In the genomic region with DNA sequence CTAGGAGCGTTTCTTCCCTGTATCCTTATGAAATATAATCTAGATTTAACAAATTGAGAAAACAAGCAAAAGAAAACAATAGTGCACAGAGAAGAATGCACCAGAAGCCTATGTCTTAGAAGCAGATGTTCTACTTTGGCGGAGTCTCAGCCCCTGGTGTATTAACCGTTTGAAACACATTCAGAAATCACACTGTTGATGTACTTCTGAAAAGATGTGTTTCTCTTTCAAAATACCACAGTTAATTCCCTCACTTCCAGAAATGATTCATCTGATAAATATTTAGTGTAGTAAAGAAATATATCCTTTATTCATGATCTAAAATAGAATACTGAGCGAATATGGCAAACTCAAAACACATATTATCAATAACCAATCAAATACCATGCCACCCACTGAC, we compare ENCODE assay signal across 14 cellular contexts.
A peak's percentile ranks its signal among the peaks of the same experiment; 100 is the strongest.
DNase-seq lines count a peak whose midpoint lies in the region; ATAC-seq and TF ChIP-seq lines count a peak whose summit lies in the region.
"Had no signal": no experiment of that assay in that cellular context is flagged by ENCODE, and none has a peak within 500 bp of the region (broad histone marks: within the 10 kb centered on the region; RNA-seq: fewer than 3 reads in every experiment).

No MANE protein-coding gene starts in this region.

- H3K4me2 ChIP-seq in mesenchymal stem cell (ENCODE audit: low read length, poor library complexity, severe bottlenecking): no peak overlapping the region

- intact Hi-C loops in Right ventricle myocardium superior (cut with DNase I): no loop called here
- intact Hi-C loops in right cardiac atrium (cut with DNase I): no loop called here
- intact Hi-C loops in vagina (cut with DNase I): no loop called here
- intact Hi-C loops in activated naive CD4-positive, alpha-beta T cell treated with anti-CD3 and anti-CD28 coated beads for 36 hours (cut with micrococcal nuclease): no loop called here

- peaks cover 4% of the 10 kb centered on the region for H3K9me3 Mint-ChIP-seq in activated naive CD4-positive, alpha-beta T cell treated with anti-CD3 and anti-CD28 coated beads for 36 hours

- no peak overlapping the region for H3K18ac ChIP-seq in mesenchymal stem cell (ENCODE audit: low read depth in 1 of 2, low read length in 2 of 2)

- peaks cover 64% of the 10 kb centered on the region for H3K4me1 Mint-ChIP-seq in activated naive CD4-positive, alpha-beta T cell treated with anti-CD3 and anti-CD28 coated beads for 36 hours (ENCODE audit: low read depth)

- H2BK5ac ChIP-seq in mesenchymal stem cell (ENCODE audit: low read depth, low read length, poor library complexity, severe bottlenecking): no peak overlapping the region

- H3K9me3 ChIP-seq in right cardiac atrium (ENCODE audit: control insufficient read depth, low read length): no peaks in the 10 kb centered on the region
- H3K9me3 ChIP-seq in mesenchymal stem cell (ENCODE audit: control insufficient read depth, low read length): no peaks in the 10 kb centered on the region
- no peaks in the 10 kb centered on the region for H3K9me3 ChIP-seq in vagina

- H3K79me1 ChIP-seq in mesenchymal stem cell (replicated peaks; ENCODE audit: low read length, poor library complexity, severe bottlenecking): peaks cover 16% of the 10 kb centered on the region

- peak overlapping the region; percentile 84 for H3K9ac ChIP-seq in mesenchymal stem cell (ENCODE audit: low read length)

- H3K36me3 ChIP-seq in mesenchymal stem cell (ENCODE audit: control insufficient read depth in 1 of 2, insufficient read depth in 2 of 2, low read depth in 1 of 2, low read length in 2 of 2): no peaks in the 10 kb centered on the region
- no peaks in the 10 kb centered on the region for H3K36me3 ChIP-seq in vagina
- H3K36me3 ChIP-seq: BE2C had no signal

- ATAC-seq in Right ventricle myocardium superior (ENCODE audit: poor library complexity): peak; percentile 35
- no peak for ATAC-seq in right cardiac atrium

- H3K27ac ChIP-seq in right cardiac atrium (ENCODE audit: low read length) (no peak overlapping the region), mesenchymal stem cell (ENCODE audit: low read length, poor library complexity, severe bottlenecking) (no peak overlapping the region), vagina (peak overlapping the region; percentile 78)

- no peak overlapping the region for H3K14ac ChIP-seq in mesenchymal stem cell (ENCODE audit: low read length in 2 of 2)

- POLR2A ChIA-PET in HEK293T (lab: Yijun Ruan, JAX): no interaction called here

- no peak overlapping the region for H2AFZ ChIP-seq in mesenchymal stem cell (ENCODE audit: low read depth, low read length)

- H3K4me3 ChIP-seq in right cardiac atrium (ENCODE audit: low read length) (no peak overlapping the region), choroid plexus epithelial cell (ENCODE audit: low read depth, low read length) (no peak overlapping the region), mesenchymal stem cell (ENCODE audit: insufficient read depth in 1 of 2, low read depth in 1 of 2, low read length in 2 of 2) (peak overlapping the region in 1 of 2 experiments; percentile 34), vagina (no peak overlapping the region)

- TF ChIP-seq CTCF in choroid plexus epithelial cell (conservative IDR thresholded peaks at IDR 0.05; ENCODE audit: low read depth, low read length): no peak
- TF ChIP-seq CTCF in vagina (IDR thresholded peaks at IDR 0.05): no peak

- no peak for TF ChIP-seq POLR2A in vagina (IDR thresholded peaks at IDR 0.05)

- H4K8ac ChIP-seq in mesenchymal stem cell (ENCODE audit: low read length): no peak overlapping the region

- no peak overlapping the region for H2BK120ac ChIP-seq in mesenchymal stem cell (ENCODE audit: low read depth, low read length)

- no peak overlapping the region for H2BK12ac ChIP-seq in mesenchymal stem cell (ENCODE audit: low read length in 2 of 2)

- DNase-seq in Right ventricle myocardium superior: no peak
- DNase-seq in right cardiac atrium: no peak
- peak; percentile 89 for DNase-seq in choroid plexus epithelial cell (ENCODE audit: low read depth)
- DNase-seq in mesenchymal stem cell: peak; percentile 50
- no peak for DNase-seq in vagina (ENCODE audit: extremely low spot score in 2 of 2)
- DNase-seq in activated naive CD4-positive, alpha-beta T cell treated with anti-CD3 and anti-CD28 coated beads for 36 hours: no peak
- no peak for DNase-seq in HEK293T (ENCODE audit: extremely low spot score)
- no peak for DNase-seq in hypothalamus (lab: John Stamatoyannopoulos, UW)
- DNase-seq: activated CD4-positive, CD25-positive, alpha-beta regulatory T cell treated with anti-CD3 and anti-CD28 coated beads, Interleukin-2, amount 50 U/mL, for 72 hours; activated effector memory CD4-positive, alpha-beta T cell treated with Interleukin-2 at 50 U/mL for 16 hours; BE2C; effector CD4-positive, alpha-beta T cell; NCI-H1048; stimulated activated naive CD4-positive, alpha-beta T cell had no signal

- H2AK5ac ChIP-seq in mesenchymal stem cell (ENCODE audit: low read length, severe bottlenecking): no peak overlapping the region

- no peak overlapping the region for H4K91ac ChIP-seq in mesenchymal stem cell (ENCODE audit: low read length)

- WGBS in right cardiac atrium: 58% methylated on average over 4 of the region's 4 CpGs
- 50% methylated on average over 1 of the region's 4 CpGs for WGBS in mesenchymal stem cell

- H3K4me3 Mint-ChIP-seq in activated naive CD4-positive, alpha-beta T cell treated with anti-CD3 and anti-CD28 coated beads for 36 hours: no peak overlapping the region

- H3K27ac Mint-ChIP-seq in activated naive CD4-positive, alpha-beta T cell treated with anti-CD3 and anti-CD28 coated beads for 36 hours: no peak overlapping the region

- no peak overlapping the region for H3K23ac ChIP-seq in mesenchymal stem cell (ENCODE audit: low read length in 2 of 2)

- H3K27me3 Mint-ChIP-seq in activated naive CD4-positive, alpha-beta T cell treated with anti-CD3 and anti-CD28 coated beads for 36 hours (ENCODE audit: low read depth): no peaks in the 10 kb centered on the region

- H2BK15ac ChIP-seq in mesenchymal stem cell (ENCODE audit: low read depth, poor library complexity, severe bottlenecking): no peak overlapping the region

- H3K4ac ChIP-seq in mesenchymal stem cell (ENCODE audit: low read depth in 1 of 2, low read length in 2 of 2): no peak overlapping the region

- CTCF ChIA-PET in activated naive CD4-positive, alpha-beta T cell treated with anti-CD3 and anti-CD28 coated beads for 36 hours (lab: Charles Lee): no interaction called here
- CTCF ChIA-PET in HEK293T (lab: Yijun Ruan, JAX): no interaction called here

- H3K27me3 ChIP-seq in right cardiac atrium (ENCODE audit: control insufficient read depth, insufficient read depth) (no peaks in the 10 kb centered on the region), mesenchymal stem cell (ENCODE audit: control insufficient read depth in 1 of 2, insufficient read depth in 1 of 2, low read length in 2 of 2) (no peaks in the 10 kb centered on the region), vagina (no peaks in the 10 kb centered on the region)
- H3K27me3 ChIP-seq: BE2C had no signal

- H3K4me1 ChIP-seq in right cardiac atrium (ENCODE audit: control insufficient read depth, insufficient read depth, low read length) (peaks cover 10% of the 10 kb centered on the region), mesenchymal stem cell (ENCODE audit: control insufficient read depth, insufficient read depth, low read depth, low read length) (peaks cover 4% of the 10 kb centered on the region), vagina (peaks cover 52% of the 10 kb centered on the region)

- H3K36me3 Mint-ChIP-seq in activated naive CD4-positive, alpha-beta T cell treated with anti-CD3 and anti-CD28 coated beads for 36 hours (ENCODE audit: low read depth): peaks cover 21% of the 10 kb centered on the region

TF ChIP-seq in HEK293T, 16 proteins besides CTCF, POLR2A, EP300 and RAD21:
- TF ChIP-seq ZNF384 (IDR thresholded peaks at IDR 0.05): no peak
- no peak for TF ChIP-seq LEF1 (IDR thresholded peaks at IDR 0.05; ENCODE audit: borderline replicate concordance)
- no peak for TF ChIP-seq SUZ12 (IDR thresholded peaks at IDR 0.05)
- no peak for TF ChIP-seq SP1 (IDR thresholded peaks at IDR 0.05)
- no peak for TF ChIP-seq FOXK2 (IDR thresholded peaks at IDR 0.05)
- no peak for TF ChIP-seq ELF4 (IDR thresholded peaks at IDR 0.05)
- TF ChIP-seq, protein P1, sequence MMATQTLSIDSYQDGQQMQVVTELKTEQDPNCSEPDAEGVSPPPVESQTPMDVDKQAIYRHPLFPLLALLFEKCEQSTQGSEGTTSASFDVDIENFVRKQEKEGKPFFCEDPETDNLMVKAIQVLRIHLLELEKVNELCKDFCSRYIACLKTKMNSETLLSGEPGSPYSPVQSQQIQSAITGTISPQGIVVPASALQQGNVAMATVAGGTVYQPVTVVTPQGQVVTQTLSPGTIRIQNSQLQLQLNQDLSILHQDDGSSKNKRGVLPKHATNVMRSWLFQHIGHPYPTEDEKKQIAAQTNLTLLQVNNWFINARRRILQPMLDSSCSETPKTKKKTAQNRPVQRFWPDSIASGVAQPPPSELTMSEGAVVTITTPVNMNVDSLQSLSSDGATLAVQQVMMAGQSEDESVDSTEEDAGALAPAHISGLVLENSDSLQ (IDR thresholded peaks at IDR 0.05): no peak
- TF ChIP-seq TARDBP (IDR thresholded peaks at IDR 0.05): no peak
- TF ChIP-seq L3MBTL2 (conservative IDR thresholded peaks at IDR 0.05): no peak
- no peak for TF ChIP-seq HDGF (IDR thresholded peaks at IDR 0.05; ENCODE audit: borderline replicate concordance)
- no peak for TF ChIP-seq FOXM1 (IDR thresholded peaks at IDR 0.05; ENCODE audit: borderline replicate concordance)
- no peak for TF ChIP-seq NFRKB (IDR thresholded peaks at IDR 0.05)
- no peak for TF ChIP-seq CTBP1 (IDR thresholded peaks at IDR 0.05; ENCODE audit: borderline replicate concordance)
- TF ChIP-seq FOXA1 (IDR thresholded peaks at IDR 0.05): no peak
- no peak for TF ChIP-seq BHLHE40 (IDR thresholded peaks at IDR 0.05; ENCODE audit: borderline replicate concordance)
- TF ChIP-seq ARNT (IDR thresholded peaks at IDR 0.05): no peak

Comparison
In these comparisons a context has a peak if more than half of its experiments do, and no peak if none do; other contexts are left out.
1. DNase-seq: peak in choroid plexus epithelial cell (single experiment) and mesenchymal stem cell (single experiment); none in Right ventricle myocardium superior (single experiment), right cardiac atrium (0 of 3), vagina (0 of 2), activated naive CD4-positive, alpha-beta T cell treated with anti-CD3 and anti-CD28 coated beads for 36 hours (single experiment), HEK293T (single experiment) and hypothalamus (0 of 51).